In the genomic region with DNA sequence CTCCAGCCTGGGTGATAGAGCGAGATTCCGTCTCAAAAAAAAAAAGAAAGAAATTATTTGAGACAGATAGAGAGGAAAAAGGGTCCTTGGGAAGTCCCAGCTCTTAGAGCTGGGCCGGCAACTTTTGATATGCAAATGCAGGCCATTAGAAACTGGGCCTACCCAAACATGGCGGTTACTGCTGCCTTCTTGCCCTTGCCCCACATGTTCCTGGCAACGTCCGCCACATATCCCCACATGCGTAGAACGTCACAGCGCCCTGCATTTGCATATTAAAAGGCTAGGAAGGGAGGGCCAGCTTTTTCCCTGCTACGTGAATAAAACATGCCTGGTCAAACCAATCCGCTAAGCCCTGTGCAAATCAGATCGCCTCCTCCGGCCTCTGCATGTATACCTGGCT, we compare ENCODE assay signal across 23 cellular contexts.
"Had no signal": no experiment of that assay in that cellular context is flagged by ENCODE, and none has a peak within 500 bp of the region (broad histone marks: within the 10 kb centered on the region; RNA-seq: fewer than 3 reads in every experiment).

No MANE protein-coding gene starts in this region.

- H3K9ac ChIP-seq: neural progenitor cell had no signal

- H3K36me3 Mint-ChIP-seq: memory B cell, mesothelial cell of epicardium, neural progenitor cell had no signal

- H3K27ac ChIP-seq: colonic mucosa, neural progenitor cell, prostate gland, right atrium auricular region, spleen, transverse colon, upper lobe of right lung, uterus had no signal

- FAIRE-seq: frontal cortex, keratinocyte had no signal

- H3K4me2 ChIP-seq: neural progenitor cell had no signal

- H3K36me3 ChIP-seq: colonic mucosa, neural progenitor cell, prostate gland, right atrium auricular region, spleen, transverse colon, upper lobe of right lung, uterus had no signal

- H2AFZ ChIP-seq: neural progenitor cell had no signal

- H3K4me1 Mint-ChIP-seq: central memory CD8-positive, alpha-beta T cell; nephron had no signal

- H3K27me3 ChIP-seq: colonic mucosa, neural progenitor cell, right atrium auricular region, spleen, transverse colon, upper lobe of right lung, uterus had no signal

- H3K9me3 ChIP-seq: colonic mucosa, prostate gland, right atrium auricular region, transverse colon, upper lobe of right lung, uterus had no signal

- H3K4me3 ChIP-seq: colonic mucosa, lung, neural progenitor cell, prostate gland, right atrium auricular region, spleen, transverse colon, upper lobe of right lung, uterus had no signal

- H3K4me1 ChIP-seq: colonic mucosa, prostate gland, right atrium auricular region, transverse colon, upper lobe of right lung, uterus had no signal

- H3K4me3 Mint-ChIP-seq: central memory CD8-positive, alpha-beta T cell; memory B cell; mesothelial cell of epicardium; naive thymus-derived CD4-positive, alpha-beta T cell; nephron; neural progenitor cell had no signal

- H3K9me3 Mint-ChIP-seq: central memory CD8-positive, alpha-beta T cell; memory B cell; nephron had no signal

- DNase-seq: colonic mucosa; dermis blood vessel endothelial cell; effector memory CD4-positive, alpha-beta T cell; hypothalamus; naive thymus-derived CD4-positive, alpha-beta T cell; nucleus accumbens; spleen; stimulated activated CD4-positive, alpha-beta T cell treated with anti-CD3 and anti-CD28 coated beads, Interleukin-4, amount 100 ng/mL, for 1 hour; stimulated activated CD8-positive, alpha-beta memory T cell treated with anti-CD3 and anti-CD28 coated beads, Interleukin-4, amount 100 ng/mL, for 48 hours; stimulated activated naive CD8-positive, alpha-beta T cell treated with anti-CD3 and anti-CD28 coated beads, Interleukin-15, Interleukin-2, amounts not matched to agents 100 U/mL and 50 U/mL, for 24 hours; transverse colon; upper lobe of right lung; uterus had no signal

- H3K27ac Mint-ChIP-seq: memory B cell, mesothelial cell of epicardium, nephron, neural progenitor cell had no signal
